ENCODE assay signal across 26 cellular contexts in genomic region chr11:75651218-75651617, GRCh38.
"Had no signal": no experiment of that assay in that cellular context is flagged by ENCODE, and none has a peak within 500 bp of the region (broad histone marks: within the 10 kb centered on the region; RNA-seq: fewer than 3 reads in every experiment).

No MANE protein-coding gene starts in this region.

- H3K9ac ChIP-seq: neural progenitor cell, parathyroid adenoma had no signal

- H3K36me3 ChIP-seq: neural progenitor cell, ovary, right lobe of liver, sigmoid colon, stomach, thoracic aorta, thyroid gland, tibial nerve, upper lobe of left lung, vagina had no signal

- H3K4me2 ChIP-seq: neural progenitor cell had no signal

- H2AFZ ChIP-seq: neural progenitor cell, parathyroid adenoma had no signal

- H3K27me3 ChIP-seq: neural progenitor cell, ovary, right lobe of liver, sigmoid colon, stomach, thyroid gland, tibial nerve, upper lobe of left lung, vagina had no signal

- H3K4me1 ChIP-seq: parathyroid adenoma, psoas muscle, right lobe of liver, thyroid gland, tibial nerve, upper lobe of left lung, vagina had no signal

- H3K27ac ChIP-seq: neural progenitor cell, ovary, parathyroid adenoma, psoas muscle, right lobe of liver, sigmoid colon, stomach, thoracic aorta, thyroid gland, tibial nerve, upper lobe of left lung, vagina had no signal

- ATAC-seq: natural killer cell treated with Interleukin-12 subunit alpha and Interleukin-12 subunit beta and Interleukin-15 and Interleukin-18, amount 100 ng/mL, for 72 hours; psoas muscle; right lobe of liver; stimulated activated effector memory CD8-positive, alpha-beta T cell treated with anti-CD3 and anti-CD28 coated beads, Interleukin-12 subunit alpha, Interleukin-12 subunit beta, amount 100 ng/mL, for 72 hours; stimulated activated naive B cell treated with anti-CD40 and anti-IgM and Interleukin-4, amounts not matched to agents 10 μg/mL and 1 μg/mL and 100 μg/mL, for 72 hours had no signal

- H3K9me3 ChIP-seq: ovary, psoas muscle, right lobe of liver, sigmoid colon, stomach, thoracic aorta, thyroid gland, tibial nerve, upper lobe of left lung, vagina had no signal

- DNase-seq: nephron progenitor cell; occipital lobe; ovary; posterior cingulate gyrus; psoas muscle; right cardiac atrium; right lobe of liver; sigmoid colon; small intestine; stimulated activated CD4-positive, alpha-beta T cell treated with anti-CD3 and anti-CD28 coated beads, Interleukin-15, amount 100 ng/mL, for 24 hours; stimulated activated CD4-positive, alpha-beta T cell treated with anti-CD3 and anti-CD28 coated beads, Interleukin-2, amount 100 ng/mL, for 24 hours; stimulated activated CD4-positive, alpha-beta T cell treated with anti-CD3 and anti-CD28 coated beads, Interleukin-2, amount 100 ng/mL, for 48 hours; stimulated activated CD4-positive, alpha-beta T cell treated with anti-CD3 and anti-CD28 coated beads, Interleukin-4, amount 100 ng/mL, for 24 hours; stimulated activated naive B cell treated with anti-CD40 and anti-IgM and Interleukin-4, amounts not matched to agents 10 μg/mL and 1 μg/mL and 100 μg/mL, for 72 hours; stimulated activated naive CD4-positive, alpha-beta T cell treated with Interleukin-2 at 50 U/mL for 16 hours; stomach; thyroid gland; trophoblast cell; upper lobe of left lung had no signal

- H3K4me3 ChIP-seq: neural progenitor cell, ovary, psoas muscle, right lobe of liver, sigmoid colon, stomach, thoracic aorta, thyroid gland, tibial nerve, upper lobe of left lung, vagina had no signal
